19 cellular contexts compared by ENCODE assay signal in genomic region chr12:24073170-24073810, GRCh38.
DNase-seq lines count a peak whose midpoint lies in the region; ATAC-seq and TF ChIP-seq lines count a peak whose summit lies in the region.
"Had no signal": no experiment of that assay in that cellular context is flagged by ENCODE, and none has a peak within 500 bp of the region (broad histone marks: within the 10 kb centered on the region; RNA-seq: fewer than 3 reads in every experiment).

No MANE protein-coding gene starts in this region.

- TF ChIP-seq CTCF in HEK293 (tag by site-specific recombination; IDR thresholded peaks at IDR 0.05): no peak
- TF ChIP-seq CTCF in right lobe of liver (IDR thresholded peaks at IDR 0.05): no peak

- ATAC-seq in right lobe of liver (no peak), GM21381 (IDR thresholded peaks at IDR 0.05; ENCODE audit: unreplicated experiment) (no peak)
- ATAC-seq: A549; CD8-positive, alpha-beta T cell; GM12878 had no signal

- H3K4me3 ChIP-seq in HEK293 (ENCODE audit: low read depth, low read length): no peak overlapping the region
- H3K4me3 ChIP-seq in right lobe of liver: no peak overlapping the region
- H3K4me3 ChIP-seq: A549; BLaER1 treated with 17β-estradiol and CSF1 and Interleukin-3, amounts not matched to agents 10 nM and 100 nM; GM12878 had no signal

- DNase-seq in NCI-H2171 treated with DMSO at 0.1 percent for 48 hours (lab: John Stamatoyannopoulos, UW) (peak; percentile 56), NCI-H2171 (lab: John Stamatoyannopoulos, UW) (no peak), NCI-H69 (lab: John Stamatoyannopoulos, UW) (peak; percentile 20), EL (no peak), right lobe of liver (no peak)
- DNase-seq: AML-193; Caco-2; Calu3; CD4-positive, alpha-beta T cell; CD8-positive, alpha-beta T cell; DMS79 treated with DMSO at 0.1 percent for 48 hours; GDM1 had no signal

- no peaks in the 10 kb centered on the region for H3K9me3 ChIP-seq in HEK293 (ENCODE audit: control insufficient read depth, insufficient read depth, low read depth, low read length)
- H3K9me3 ChIP-seq in right lobe of liver: no peaks in the 10 kb centered on the region
- H3K9me3 ChIP-seq: A549; BLaER1 treated with 17β-estradiol and CSF1 and Interleukin-3, amounts not matched to agents 10 nM and 100 nM; Caco-2 had no signal

- H3K4me1 ChIP-seq in HEK293 (ENCODE audit: control insufficient read depth, insufficient read depth, low read length) (peaks cover 38% of the 10 kb centered on the region), right lobe of liver (peaks cover 0 to 34% (median 8%) of the 10 kb centered on the region in 4 donors)
- H3K4me1 ChIP-seq: A549; BLaER1 treated with 17β-estradiol and CSF1 and Interleukin-3, amounts not matched to agents 10 nM and 100 nM had no signal

- CTCF ChIA-PET in HEK293 (lab: Yijun Ruan, JAX): no interaction called here

- H3K36me3 ChIP-seq in HEK293 (ENCODE audit: control insufficient read depth in 2 of 2, insufficient read depth in 1 of 2, low read length in 2 of 2): no peaks in the 10 kb centered on the region
- no peaks in the 10 kb centered on the region for H3K36me3 ChIP-seq in right lobe of liver
- H3K36me3 ChIP-seq: BLaER1 treated with 17β-estradiol and CSF1 and Interleukin-3, amounts not matched to agents 10 nM and 100 nM had no signal

- H3K27ac ChIP-seq in HEK293 (ENCODE audit: extremely low read depth, low read depth, low read length) (no peak overlapping the region), right lobe of liver (no peak overlapping the region)
- H3K27ac ChIP-seq: 22Rv1; A549; BLaER1 treated with 17β-estradiol and CSF1 and Interleukin-3, amounts not matched to agents 10 nM and 100 nM; C4-2B had no signal

- WGBS in right lobe of liver (ENCODE audit: insufficient coverage, low coverage, low lambda C conversion rate, missing lambda C conversion rate): 73% methylated on average over 3 of the region's 3 CpGs

- intact Hi-C loops in right lobe of liver (cut with DNase I): no loop called here

- no peaks in the 10 kb centered on the region for H3K27me3 ChIP-seq in right lobe of liver
- H3K27me3 ChIP-seq: BLaER1 treated with 17β-estradiol and CSF1 and Interleukin-3, amounts not matched to agents 10 nM and 100 nM had no signal

- POLR2A ChIA-PET in HEK293 (lab: Yijun Ruan, JAX): no interaction called here

- no peak for TF ChIP-seq POLR2A in right lobe of liver (IDR thresholded peaks at IDR 0.05)

TF ChIP-seq in HEK293, 187 proteins besides CTCF, POLR2A, EP300 and RAD21 (continues in another document):
- TF ChIP-seq, protein P1, sequence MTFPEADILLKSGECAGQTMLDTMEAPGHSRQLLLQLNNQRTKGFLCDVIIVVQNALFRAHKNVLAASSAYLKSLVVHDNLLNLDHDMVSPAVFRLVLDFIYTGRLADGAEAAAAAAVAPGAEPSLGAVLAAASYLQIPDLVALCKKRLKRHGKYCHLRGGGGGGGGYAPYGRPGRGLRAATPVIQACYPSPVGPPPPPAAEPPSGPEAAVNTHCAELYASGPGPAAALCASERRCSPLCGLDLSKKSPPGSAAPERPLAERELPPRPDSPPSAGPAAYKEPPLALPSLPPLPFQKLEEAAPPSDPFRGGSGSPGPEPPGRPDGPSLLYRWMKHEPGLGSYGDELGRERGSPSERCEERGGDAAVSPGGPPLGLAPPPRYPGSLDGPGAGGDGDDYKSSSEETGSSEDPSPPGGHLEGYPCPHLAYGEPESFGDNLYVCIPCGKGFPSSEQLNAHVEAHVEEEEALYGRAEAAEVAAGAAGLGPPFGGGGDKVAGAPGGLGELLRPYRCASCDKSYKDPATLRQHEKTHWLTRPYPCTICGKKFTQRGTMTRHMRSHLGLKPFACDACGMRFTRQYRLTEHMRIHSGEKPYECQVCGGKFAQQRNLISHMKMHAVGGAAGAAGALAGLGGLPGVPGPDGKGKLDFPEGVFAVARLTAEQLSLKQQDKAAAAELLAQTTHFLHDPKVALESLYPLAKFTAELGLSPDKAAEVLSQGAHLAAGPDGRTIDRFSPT (tag by site-specific recombination; IDR thresholded peaks at IDR 0.05): peak; percentile 17; the same call in 1 of the 2 replicates
- TF ChIP-seq ZNF514 (tag by site-specific recombination; IDR thresholded peaks at IDR 0.05) (no peak), PRDM10 (tag by site-specific recombination; IDR thresholded peaks at IDR 0.05) (no peak), BCL6B (tag by site-specific recombination; IDR thresholded peaks at IDR 0.05) (peak; percentile 55; the same call in 1 of the 2 replicates), ZXDB (tag by site-specific recombination; IDR thresholded peaks at IDR 0.05) (peak; percentile 43; the same call in 1 of the 2 replicates), ZNF366 (tag by site-specific recombination; conservative IDR thresholded peaks at IDR 0.05) (0 out of 2 replicates have a peak, but pooled peaks have one; percentile 32), OSR2 (tag by site-specific recombination; IDR thresholded peaks at IDR 0.05) (peak; percentile 38; the same call in 1 of the 2 replicates), ZFP3 (tag by site-specific recombination; IDR thresholded peaks at IDR 0.05; ENCODE audit: low read depth) (no peak)
- TF ChIP-seq, protein P2, sequence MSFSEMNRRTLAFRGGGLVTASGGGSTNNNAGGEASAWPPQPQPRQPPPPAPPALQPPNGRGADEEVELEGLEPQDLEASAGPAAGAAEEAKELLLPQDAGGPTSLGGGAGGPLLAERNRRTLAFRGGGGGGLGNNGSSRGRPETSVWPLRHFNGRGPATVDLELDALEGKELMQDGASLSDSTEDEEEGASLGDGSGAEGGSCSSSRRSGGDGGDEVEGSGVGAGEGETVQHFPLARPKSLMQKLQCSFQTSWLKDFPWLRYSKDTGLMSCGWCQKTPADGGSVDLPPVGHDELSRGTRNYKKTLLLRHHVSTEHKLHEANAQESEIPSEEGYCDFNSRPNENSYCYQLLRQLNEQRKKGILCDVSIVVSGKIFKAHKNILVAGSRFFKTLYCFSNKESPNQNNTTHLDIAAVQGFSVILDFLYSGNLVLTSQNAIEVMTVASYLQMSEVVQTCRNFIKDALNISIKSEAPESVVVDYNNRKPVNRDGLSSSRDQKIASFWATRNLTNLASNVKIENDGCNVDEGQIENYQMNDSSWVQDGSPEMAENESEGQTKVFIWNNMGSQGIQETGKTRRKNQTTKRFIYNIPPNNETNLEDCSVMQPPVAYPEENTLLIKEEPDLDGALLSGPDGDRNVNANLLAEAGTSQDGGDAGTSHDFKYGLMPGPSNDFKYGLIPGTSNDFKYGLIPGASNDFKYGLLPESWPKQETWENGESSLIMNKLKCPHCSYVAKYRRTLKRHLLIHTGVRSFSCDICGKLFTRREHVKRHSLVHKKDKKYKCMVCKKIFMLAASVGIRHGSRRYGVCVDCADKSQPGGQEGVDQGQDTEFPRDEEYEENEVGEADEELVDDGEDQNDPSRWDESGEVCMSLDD (tag by site-specific recombination; IDR thresholded peaks at IDR 0.05): no peak
- TF ChIP-seq, protein P3, sequence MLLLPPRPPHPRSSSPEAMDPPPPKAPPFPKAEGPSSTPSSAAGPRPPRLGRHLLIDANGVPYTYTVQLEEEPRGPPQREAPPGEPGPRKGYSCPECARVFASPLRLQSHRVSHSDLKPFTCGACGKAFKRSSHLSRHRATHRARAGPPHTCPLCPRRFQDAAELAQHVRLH (tag by site-specific recombination; IDR thresholded peaks at IDR 0.05): peak; percentile 23; the same call in 1 of the 2 replicates

Comparison
In these comparisons a context has a peak if more than half of its experiments do, and no peak if none do; other contexts are left out.
1. DNase-seq: peak in NCI-H2171 treated with DMSO at 0.1 percent for 48 hours (single experiment) and NCI-H69 (single experiment); none in NCI-H2171 (single experiment), EL (single experiment) and right lobe of liver (0 of 3).